ENCODE assay signal across 7 cellular contexts in the genomic region with DNA sequence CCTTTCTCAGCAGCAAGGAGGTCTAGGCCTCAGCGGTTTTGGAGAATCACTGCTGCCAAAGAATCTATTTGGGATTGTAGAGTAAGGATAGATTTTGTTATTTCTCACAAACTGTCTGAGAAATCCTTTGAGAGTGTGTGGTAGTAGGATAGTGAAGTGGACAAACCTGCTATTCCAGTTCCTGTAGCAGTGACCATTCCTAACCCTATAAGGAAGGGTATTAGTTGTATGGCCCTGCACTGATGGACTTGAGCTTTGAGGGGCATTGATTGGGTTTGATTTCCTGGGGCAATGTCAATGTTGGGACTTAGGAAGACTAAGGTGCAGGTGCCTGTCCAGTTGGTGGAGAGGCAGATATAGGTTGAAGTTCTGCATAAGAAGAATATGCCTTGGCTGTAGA.
DNase-seq lines count a peak whose midpoint lies in the region; ATAC-seq and TF ChIP-seq lines count a peak whose summit lies in the region.
"Not testable (repeated sequence)": the region's sequence is repeated elsewhere in the genome, so short reads cannot be mapped to it uniquely, and the experiment has no call there.

No MANE protein-coding gene starts in this region.

- CTCF ChIA-PET in Calu3 (lab: Charles Lee); PC-3 (lab: Charles Lee); mammary epithelial cell (lab: Charles Lee; ENCODE audit: low non-redundant PET): not testable (repeated sequence)

- TF ChIP-seq CTCF in Calu3 (IDR thresholded peaks at IDR 0.05; ENCODE audit: unreplicated experiment); PC-3 (conservative IDR thresholded peaks at IDR 0.05; ENCODE audit: low read depth, low read length); mammary epithelial cell (conservative IDR thresholded peaks at IDR 0.05 in 1 of 2, IDR thresholded peaks at IDR 0.05 in 1 of 2; ENCODE audit: extremely low read depth in 1 of 2, insufficient read depth in 1 of 2, low read depth in 1 of 2, low read length in 2 of 2); epithelial cell of esophagus (IDR thresholded peaks at IDR 0.05; ENCODE audit: insufficient read depth, low read depth, low read length, missing control alignments); thyroid gland (IDR thresholded peaks at IDR 0.05): not testable (repeated sequence)

- 100% methylated on average over 1 of the region's 1 CpG for WGBS in mammary epithelial cell (ENCODE audit: low coverage, missing lambda C conversion rate)
- WGBS in thyroid gland, 2 donors = 19 to 27% methylated on average over 1 of the region's 1 CpG

- H3K9me2 ChIP-seq in PC-3 (replicated peaks; ENCODE audit: low read length) = not testable (repeated sequence)

- not testable (repeated sequence) for ATAC-seq in PC-3

- H3K9me3 Mint-ChIP-seq in Calu3 (ENCODE audit: low read depth, unreplicated experiment) = not testable (repeated sequence)

- peaks cover 11% of the 10 kb centered on the region; the same call in 1 of the 2 replicates for H3K27me3 ChIP-seq in PC-3 (ENCODE audit: low read length)
- H3K27me3 ChIP-seq in mammary epithelial cell (ENCODE audit: insufficient read depth, low read length); thyroid gland: not testable (repeated sequence)

- not testable (repeated sequence) for H3K4me3 ChIP-seq in PC-3 (ENCODE audit: low read length); mammary epithelial cell (replicated peaks in 1 of 3; ENCODE audit: insufficient read depth in 1 of 3, low read depth in 2 of 3, low read length in 3 of 3); epithelial cell of esophagus (ENCODE audit: low read length); thyroid gland (replicated peaks in 1 of 3)

- not testable (repeated sequence) for H3K4me3 Mint-ChIP-seq in Calu3 (ENCODE audit: low read depth, unreplicated experiment)

- H3K79me2 ChIP-seq in PC-3 (ENCODE audit: low read length); mammary epithelial cell (ENCODE audit: insufficient read depth, low read length): not testable (repeated sequence)

- not testable (repeated sequence) for H3K36me3 ChIP-seq in PC-3 (ENCODE audit: low read depth, low read length); mammary epithelial cell (ENCODE audit: insufficient read depth, low read length); thyroid gland

- not testable (repeated sequence) for H3F3A ChIP-seq in PC-3 (ENCODE audit: low read length, unreplicated experiment)

- peak overlapping the region; percentile 29 for H3K27ac Mint-ChIP-seq in Calu3 (ENCODE audit: unreplicated experiment)

- H3K27ac ChIP-seq in PC-3 (ENCODE audit: low read length); mammary epithelial cell (ENCODE audit: insufficient read depth, low read depth, low read length): not testable (repeated sequence)
- peak overlapping the region in 2 of 3 donors; percentile 37 to 79 for H3K27ac ChIP-seq in thyroid gland

- POLR2A ChIA-PET in PC-3 (lab: Charles Lee; ENCODE audit: unreplicated experiment) = not testable (repeated sequence)

- H4K20me1 ChIP-seq in PC-3 (ENCODE audit: low read length); mammary epithelial cell (ENCODE audit: insufficient read depth, low read length): not testable (repeated sequence)

- H3K4me1 Mint-ChIP-seq in Calu3 (ENCODE audit: low read depth, unreplicated experiment) = not testable (repeated sequence)

- not testable (repeated sequence) for H3K9me3 ChIP-seq in PC-3 (ENCODE audit: low read length); mammary epithelial cell (replicated peaks; ENCODE audit: insufficient read depth, low read length); thyroid gland

- not testable (repeated sequence) for H3K9ac ChIP-seq in PC-3 (ENCODE audit: low read length); mammary epithelial cell (ENCODE audit: insufficient read depth, low read length)

- in situ Hi-C loops in mammary epithelial cell (cut with MboI; ENCODE audit: low sequenced_read_pairs in 2 of 2) = not testable (repeated sequence)

- H3K36me3 Mint-ChIP-seq in Calu3 (ENCODE audit: insufficient read depth, unreplicated experiment) = not testable (repeated sequence)

- not testable (repeated sequence) for H3K4me1 ChIP-seq in PC-3 (ENCODE audit: insufficient read depth, low read length); mammary epithelial cell (ENCODE audit: insufficient read depth, low read length); thyroid gland

- not testable (repeated sequence) for TF ChIP-seq POLR2A in thyroid gland (IDR thresholded peaks at IDR 0.05)

- intact Hi-C loops in Calu3 (cut with micrococcal nuclease; ENCODE audit: unreplicated experiment); PC-3 (cut with micrococcal nuclease); mammary epithelial cell (cut with micrococcal nuclease); thyroid gland (cut with DNase I): not testable (repeated sequence)

- H2AFZ ChIP-seq in PC-3 (ENCODE audit: low read length); mammary epithelial cell (ENCODE audit: low read depth, low read length): not testable (repeated sequence)

- not testable (repeated sequence) for BruUV-seq in Calu3 (replicated peaks; lab: Mats Ljungman, UMichigan); PC-3 (replicated peaks; lab: Mats Ljungman, UMichigan); mammary epithelial cell (replicated peaks; lab: Mats Ljungman, UMichigan)

- DNase-seq in Calu3 (peak; percentile 26), HT-29 (ENCODE audit: low spot score) (peak; percentile 54), NCI-H510A treated with DMSO at 0.1 percent for 48 hours (lab: John Stamatoyannopoulos, UW) (peak; percentile 33), PC-3 (peak; percentile 35), mammary epithelial cell (peak; percentile 14), epithelial cell of esophagus (ENCODE audit: low read depth) (peak; percentile 49)
- not testable (repeated sequence) for DNase-seq in thyroid gland

- H3K4me2 ChIP-seq in PC-3 (ENCODE audit: low read length); mammary epithelial cell (ENCODE audit: insufficient read depth, low read depth, low read length): not testable (repeated sequence)

- H3K27me3 Mint-ChIP-seq in Calu3 (ENCODE audit: unreplicated experiment) = peaks cover 19% of the 10 kb centered on the region

- dilution Hi-C loops in mammary epithelial cell (cut with HindIII; ENCODE audit: low sequenced_read_pairs) = loop anchor here (5.0 kb wide), 2 partner anchors 34 to 76 kb away; no protein-coding TSS in a partner anchor
